Comparison of ENCODE assay signal across 1 cellular context in the genomic region with DNA sequence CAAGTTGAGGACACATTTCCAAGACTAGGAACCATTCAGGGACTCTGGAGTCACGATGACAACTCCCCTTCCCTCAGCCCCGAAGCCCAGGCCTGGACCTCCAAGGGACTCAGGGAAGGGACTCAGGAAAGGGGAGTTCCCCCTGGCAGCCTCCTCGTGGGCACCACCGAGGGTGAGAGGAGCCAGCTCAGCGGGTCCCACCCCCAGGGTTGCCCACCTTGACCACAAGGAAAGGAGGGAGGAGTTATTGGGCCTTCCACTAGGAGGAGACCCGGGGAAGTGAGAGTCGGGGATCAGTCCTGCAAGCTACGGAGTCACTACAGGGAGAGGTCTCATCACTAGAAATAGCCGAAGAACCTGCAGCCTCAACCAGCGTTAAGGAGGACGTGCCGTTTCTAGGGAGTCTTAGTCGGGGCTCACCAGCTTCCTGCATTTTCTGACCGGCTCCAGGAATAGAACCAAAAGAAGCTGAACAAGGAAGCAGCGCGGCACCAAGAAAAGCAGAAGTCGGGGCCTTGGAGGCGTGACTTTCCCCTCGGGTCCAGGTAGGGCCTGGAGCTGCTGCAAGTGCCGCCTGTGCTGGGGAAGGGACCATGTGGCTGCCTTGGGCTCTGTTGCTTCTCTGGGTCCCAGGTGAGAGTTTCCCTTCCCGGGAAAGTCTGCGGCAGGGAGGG.
TF ChIP-seq lines count a peak whose summit lies in the region.

TSS of gene CD300A (plus strand) at position 524 of the 674 bp plus-strand sequence. CDS start at position 594, 70 bp downstream.

TF ChIP-seq in SK-N-SH, 30 proteins besides CTCF, POLR2A, EP300 and RAD21 (continued from another document):
- TF ChIP-seq JUND (IDR thresholded peaks at IDR 0.05) (no peak), MXI1 (IDR thresholded peaks at IDR 0.05; ENCODE audit: low read depth, low read length) (no peak), NFIC (IDR thresholded peaks at IDR 0.05; ENCODE audit: borderline replicate concordance) (no peak), ELF1 (IDR thresholded peaks at IDR 0.05) (no peak), FOXJ3 (CRISPR knock-in tag; IDR thresholded peaks at IDR 0.05) (no peak), MAX (IDR thresholded peaks at IDR 0.05; ENCODE audit: low read depth) (no peak)
- TF ChIP-seq, protein P1, sequence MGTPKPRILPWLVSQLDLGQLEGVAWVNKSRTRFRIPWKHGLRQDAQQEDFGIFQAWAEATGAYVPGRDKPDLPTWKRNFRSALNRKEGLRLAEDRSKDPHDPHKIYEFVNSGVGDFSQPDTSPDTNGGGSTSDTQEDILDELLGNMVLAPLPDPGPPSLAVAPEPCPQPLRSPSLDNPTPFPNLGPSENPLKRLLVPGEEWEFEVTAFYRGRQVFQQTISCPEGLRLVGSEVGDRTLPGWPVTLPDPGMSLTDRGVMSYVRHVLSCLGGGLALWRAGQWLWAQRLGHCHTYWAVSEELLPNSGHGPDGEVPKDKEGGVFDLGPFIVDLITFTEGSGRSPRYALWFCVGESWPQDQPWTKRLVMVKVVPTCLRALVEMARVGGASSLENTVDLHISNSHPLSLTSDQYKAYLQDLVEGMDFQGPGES (IDR thresholded peaks at IDR 0.05; ENCODE audit: low read depth, low read length), result no peak
